ENCODE assay signal across 19 cellular contexts in genomic region chr11:11403763-11404725, GRCh38. TPM values are rescaled to one million over a fixed set of nuclear protein-coding genes. Genes with fewer than 3 reads are reported as not detected.
DNase-seq lines count a peak whose midpoint lies in the region; ATAC-seq, FAIRE-seq and TF ChIP-seq lines count a peak whose summit lies in the region.
"Had no signal": no experiment of that assay in that cellular context is flagged by ENCODE, and none has a peak within 500 bp of the region (broad histone marks: within the 10 kb centered on the region; RNA-seq: fewer than 3 reads in every experiment).

No MANE protein-coding gene starts in this region.

- peaks cover 5 to 62% (median 33%) of the 10 kb centered on the region in 9 donors for H3K4me1 ChIP-seq in heart right ventricle
- H3K4me1 ChIP-seq in pancreas: peaks cover 0 to 10% (median 3%) of the 10 kb centered on the region in 3 donors
- H3K4me1 ChIP-seq: prostate gland had no signal

- DNase-seq in MG63: peak; percentile 65
- peak in 1 of 2 donors; percentile 52 for DNase-seq in heart right ventricle
- peak; percentile 34 for DNase-seq in renal cortical epithelial cell (ENCODE audit: low read depth)
- no peak for DNase-seq in pancreas
- no peak for DNase-seq in stimulated activated CD4-positive, alpha-beta T cell treated with anti-CD3 and anti-CD28 coated beads, Interleukin-4, amount 100 ng/mL, for 4 hours
- DNase-seq in posterior vena cava (ENCODE audit: low spot score): no peak
- no peak for DNase-seq in stimulated activated CD8-positive, alpha-beta memory T cell treated with anti-CD3 and anti-CD28 coated beads, Interleukin-4, amount 100 ng/mL, for 48 hours
- DNase-seq: activated CD4-positive, alpha-beta T cell treated with anti-CD3 and anti-CD28 coated beads for 48 hours; activated gamma-delta T cell; dermis blood vessel endothelial cell; Karpas-422; NCI-H2081; PC-3; stimulated activated CD4-positive, alpha-beta T cell treated with anti-CD3 and anti-CD28 coated beads, Interleukin-4, amount 100 ng/mL, for 24 hours; stimulated activated naive CD8-positive, alpha-beta T cell treated with anti-CD3 and anti-CD28 coated beads, Interleukin-15, Interleukin-2, amounts not matched to agents 100 U/mL and 50 U/mL, for 24 hours; T-helper 1 cell had no signal

- H3K27me3 ChIP-seq in MG63 (no peaks in the 10 kb centered on the region), heart right ventricle (peaks cover 0 to 5% (median 0%) of the 10 kb centered on the region in 7 donors), pancreas (no peaks in the 10 kb centered on the region)

- H3K27ac ChIP-seq in heart right ventricle: peak overlapping the region in 2 of 10 donors; percentile 23 to 24
- no peak overlapping the region for H3K27ac ChIP-seq in pancreas
- H3K27ac ChIP-seq: BLaER1 treated with 17β-estradiol and CSF1 and Interleukin-3, amounts not matched to agents 10 nM and 100 nM; prostate gland had no signal

- H3K36me3 ChIP-seq in MG63 (no peaks in the 10 kb centered on the region), heart right ventricle (no peaks in the 10 kb centered on the region), pancreas (no peaks in the 10 kb centered on the region)
- H3K36me3 ChIP-seq: BLaER1 treated with 17β-estradiol and CSF1 and Interleukin-3, amounts not matched to agents 10 nM and 100 nM; prostate gland had no signal

- H3K9me3 ChIP-seq in MG63 (no peaks in the 10 kb centered on the region), heart right ventricle (no peaks in the 10 kb centered on the region), pancreas (no peaks in the 10 kb centered on the region)
- H3K9me3 ChIP-seq: BLaER1 treated with 17β-estradiol and CSF1 and Interleukin-3, amounts not matched to agents 10 nM and 100 nM; prostate gland had no signal

- peak overlapping the region in 4 of 5 experiments; percentile 19 to 58 (median 32) for H3K27ac Mint-ChIP-seq in brain

- peaks cover 42% of the 10 kb centered on the region for H3K4me1 Mint-ChIP-seq in brain

- WGBS in heart right ventricle, 2 donors: 47 to 58% methylated on average over 20 of the region's 20 CpGs
- WGBS in pancreas, 2 donors: 64 to 71% methylated on average over 20 of the region's 20 CpGs

- peak in 5 of 8 donors; percentile 3 to 67 (median 49) for ATAC-seq in heart right ventricle
- ATAC-seq in pancreas: no peak
- ATAC-seq: PC-3; stimulated activated naive CD8-positive, alpha-beta T cell treated with anti-CD3 and anti-CD28 coated beads, Interleukin-15, Interleukin-2, amounts not matched to agents 100 U/mL and 50 U/mL, for 24 hours had no signal

- no peaks in the 10 kb centered on the region for H3K27me3 Mint-ChIP-seq in brain

- intact Hi-C loops in heart right ventricle (cut with DNase I) (loop anchor here in 6 of 10 donors (10.0 kb wide), 3 partner anchors 131 to 381 kb away; no protein-coding TSS in a partner anchor), pancreas (cut with DNase I) (no loop called here), posterior vena cava (cut with DNase I) (no loop called here)

- H3K36me3 Mint-ChIP-seq in brain: no peaks in the 10 kb centered on the region

- no peak for FAIRE-seq in pancreas (lab: Jason Lieb, UNC)

- peak overlapping the region in 1 of 5 experiments; percentile 22 for H3K4me3 Mint-ChIP-seq in brain

- TF ChIP-seq CTCF in brain (conservative IDR thresholded peaks at IDR 0.05) (no peak), heart right ventricle (IDR thresholded peaks at IDR 0.05) (no peak), pancreas (IDR thresholded peaks at IDR 0.05) (no peak)

- H3K4me3 ChIP-seq in MG63 (no peak overlapping the region), heart right ventricle (no peak overlapping the region), pancreas (no peak overlapping the region)
- H3K4me3 ChIP-seq: BLaER1 treated with 17β-estradiol and CSF1 and Interleukin-3, amounts not matched to agents 10 nM and 100 nM; prostate gland had no signal

- no peaks in the 10 kb centered on the region for H3K9me3 Mint-ChIP-seq in brain

RNA-seq across cellular contexts. Expression of gene CSNK2A3, which starts 51.0 kb away (rescaled TPM):
- total RNA-seq in MG63 (2014; rRNA removed; shearing (Covaris generic); ENCODE audit: low replicate concordance): 5.0 and 6.3 TPM in 2 replicates
- polyA plus RNA-seq in brain (ENCODE audit: insufficient read depth, low read depth, low replicate concordance): 0.59 TPM
- total RNA-seq in heart right ventricle: 1 to 10 TPM in 5 of 10 donors, under 1 TPM in 5; 0.57 to 2.2 (median 1.00) TPM
- polyA plus RNA-seq in heart right ventricle: under 1 TPM in 1 of 2 donors, not detected in 1; 0.59 TPM
- total RNA-seq in renal cortical epithelial cell: 2.4 and 3.1 TPM in 2 replicates
- total RNA-seq in pancreas: 1 to 10 TPM in 1 of 6 donors, under 1 TPM in 5; 0.42 to 1.1 (median 0.58) TPM
- under 1 TPM in 1 of 2 donors, not detected in 1; 0.19 TPM for polyA plus RNA-seq in pancreas
- 1 to 10 TPM; 2.1 to 2.6 TPM for total RNA-seq in posterior vena cava

Comparison
In these comparisons a context has a peak if more than half of its experiments do, and no peak if none do; other contexts are left out.
1. DNase-seq: peak in MG63 (single experiment) and renal cortical epithelial cell (single experiment); none in pancreas (0 of 6), stimulated activated CD4-positive, alpha-beta T cell treated with anti-CD3 and anti-CD28 coated beads, Interleukin-4, amount 100 ng/mL, for 4 hours (0 of 2), posterior vena cava (single experiment) and stimulated activated CD8-positive, alpha-beta memory T cell treated with anti-CD3 and anti-CD28 coated beads, Interleukin-4, amount 100 ng/mL, for 48 hours (single experiment).
2. ATAC-seq: peak in heart right ventricle (5 of 8); none in pancreas (0 of 4).
3. intact Hi-C loops: an anchor here in heart right ventricle (10.0 kb wide); none called in pancreas and posterior vena cava.